ENCODE assay signal across 19 cellular contexts in the genomic region with DNA sequence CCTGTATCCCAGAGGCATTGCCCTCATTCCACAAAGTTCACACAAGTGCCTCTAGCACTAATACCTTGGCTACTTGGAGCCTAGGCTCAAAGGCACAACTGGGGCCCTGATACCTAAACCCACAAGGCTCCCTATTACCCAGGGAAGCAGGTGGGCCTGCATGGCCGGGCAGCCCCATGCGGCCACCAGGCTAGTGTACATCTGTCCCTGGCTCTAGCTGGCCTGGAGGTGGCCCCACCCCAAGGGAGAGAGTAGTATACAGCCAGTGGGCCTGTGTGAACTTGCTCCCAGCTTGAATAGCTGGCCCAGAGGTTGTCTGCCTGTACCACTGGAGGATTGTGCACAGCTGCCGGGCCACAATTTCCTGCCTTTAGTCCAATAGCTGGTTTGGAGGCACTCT. TPM values are rescaled to one million over a fixed set of nuclear protein-coding genes. Genes with fewer than 3 reads are reported as not detected.
DNase-seq lines count a peak whose midpoint lies in the region; FAIRE-seq and TF ChIP-seq lines count a peak whose summit lies in the region.
"Had no signal": no experiment of that assay in that cellular context is flagged by ENCODE, and none has a peak within 500 bp of the region (broad histone marks: within the 10 kb centered on the region; RNA-seq: fewer than 3 reads in every experiment).

No MANE protein-coding gene starts in this region.

- no peak overlapping the region for H3K27ac Mint-ChIP-seq in Calu3 (ENCODE audit: unreplicated experiment)
- H3K27ac Mint-ChIP-seq: CD4-positive, alpha-beta memory T cell had no signal

- H4K8ac ChIP-seq in trophoblast cell (ENCODE audit: low read depth, low read length), result no peak overlapping the region

- no peak for FAIRE-seq in kidney (lab: Jason Lieb, UNC)
- FAIRE-seq: D721Med, GM12892, H1, HTR-8/SVneo had no signal

- no peaks in the 10 kb centered on the region for H3K4me1 Mint-ChIP-seq in Calu3 (ENCODE audit: low read depth, unreplicated experiment)

- no CpG with 5 or more reads among the region's 3 CpGs for WGBS in trophoblast cell (ENCODE audit: extremely low coverage, insufficient coverage, insufficient read length)

- H3K4ac ChIP-seq in trophoblast cell (ENCODE audit: low read depth, low read length), result no peak overlapping the region

- DNase-seq in RWPE1 (ENCODE audit: low spot score), result no peak
- peak; percentile 47 for DNase-seq in kidney
- peak; percentile 31 to 58 for DNase-seq in trophoblast cell
- no peak for DNase-seq in Calu3
- DNase-seq in pons (ENCODE audit: low spot score), result no peak
- no peak for DNase-seq in kidney glomerular epithelial cell (lab: John Stamatoyannopoulos, UW)
- no peak for DNase-seq in AG08396 (ENCODE audit: low spot score)
- DNase-seq: 8988T; CD4-positive, alpha-beta memory T cell; DMS153; DMS79 treated with DMSO at 0.1 percent for 48 hours; GDM1 had no signal

- no peak overlapping the region for H3K23ac ChIP-seq in trophoblast cell (ENCODE audit: low read length)

- TF ChIP-seq CTCF in RWPE1 (conservative IDR thresholded peaks at IDR 0.05; ENCODE audit: low read depth) (no peak), kidney (IDR thresholded peaks at IDR 0.05; ENCODE audit: borderline replicate concordance, extremely low read depth, insufficient read depth) (no peak), Calu3 (IDR thresholded peaks at IDR 0.05; ENCODE audit: unreplicated experiment) (no peak)

- H3K18ac ChIP-seq in trophoblast cell (ENCODE audit: low read length), result no peak overlapping the region

- H2BK12ac ChIP-seq in trophoblast cell (ENCODE audit: low read length), result no peak overlapping the region

- no peaks in the 10 kb centered on the region for H3K79me1 ChIP-seq in trophoblast cell (ENCODE audit: low read length)

- H3K27me3 ChIP-seq in BLaER1 (no peaks in the 10 kb centered on the region), trophoblast cell (ENCODE audit: insufficient read depth, low read length) (no peaks in the 10 kb centered on the region)

- POLR2A ChIA-PET in RWPE1 (lab: Yijun Ruan, JAX; ENCODE audit: low non-redundant PET), result no interaction called here

- no peaks in the 10 kb centered on the region for H3K79me2 ChIP-seq in trophoblast cell (ENCODE audit: control insufficient read depth, insufficient read depth, low read length, poor library complexity)

- H2AK5ac ChIP-seq in trophoblast cell (ENCODE audit: low read length), result no peak overlapping the region

- H3K27me3 Mint-ChIP-seq in Calu3 (ENCODE audit: unreplicated experiment), result no peaks in the 10 kb centered on the region
- H3K27me3 Mint-ChIP-seq: CD4-positive, alpha-beta memory T cell had no signal

- H2BK120ac ChIP-seq in trophoblast cell (ENCODE audit: insufficient read depth, low read length, poor library complexity), result no peak overlapping the region

- no TSS peak for BruUV-seq in Calu3 (replicated peaks; lab: Mats Ljungman, UMichigan)

- H4K20me1 ChIP-seq in BLaER1, result no peaks in the 10 kb centered on the region

- H3K9me3 Mint-ChIP-seq in Calu3 (ENCODE audit: low read depth, unreplicated experiment), result no peaks in the 10 kb centered on the region

- H4K12ac ChIP-seq in trophoblast cell (ENCODE audit: low read depth, low read length), result no peak overlapping the region

- H3K4me1 ChIP-seq in BLaER1, result peaks cover 41% of the 10 kb centered on the region
- H3K4me1 ChIP-seq in kidney (ENCODE audit: control insufficient read depth in 1 of 2, insufficient read depth in 1 of 2, low read depth in 1 of 2, low read length in 2 of 2), result no peaks in the 10 kb centered on the region
- H3K4me1 ChIP-seq in trophoblast cell (ENCODE audit: control insufficient read depth in 1 of 2, insufficient read depth in 2 of 2, low read length in 2 of 2), result no peaks in the 10 kb centered on the region
- H3K4me1 ChIP-seq: HAP-1 had no signal

- H2BK5ac ChIP-seq in trophoblast cell (ENCODE audit: low read depth, low read length, poor library complexity), result no peak overlapping the region

- no peak overlapping the region for H2AFZ ChIP-seq in trophoblast cell (ENCODE audit: insufficient read depth, low read length, poor library complexity)

- intact Hi-C loops in kidney (cut with DNase I), result no loop called here
- intact Hi-C loops in Calu3 (cut with micrococcal nuclease; ENCODE audit: unreplicated experiment), result no loop called here

- H3K27ac ChIP-seq in BLaER1 (peak overlapping the region; percentile 48), RWPE1 (peak overlapping the region; percentile 16; the same call in 1 of the 2 replicates), kidney (ENCODE audit: low read depth in 2 of 2, low read length in 2 of 2) (no peak overlapping the region), trophoblast cell (ENCODE audit: low read depth, low read length) (no peak overlapping the region)
- H3K27ac ChIP-seq: C4-2B had no signal

- no peak overlapping the region for H3K9ac ChIP-seq in BLaER1
- H3K9ac ChIP-seq in kidney (ENCODE audit: low read length in 2 of 2), result no peak overlapping the region
- peak overlapping the region; percentile 2 for H3K9ac ChIP-seq in trophoblast cell (ENCODE audit: low read length)

- no peak overlapping the region for H3K14ac ChIP-seq in trophoblast cell (ENCODE audit: low read length)

- peak overlapping the region; percentile 40; the same call in 1 of the 2 replicates for H3K4me3 ChIP-seq in BLaER1
- no peak overlapping the region for H3K4me3 ChIP-seq in kidney (ENCODE audit: low read length in 2 of 2)
- no peak overlapping the region for H3K4me3 ChIP-seq in trophoblast cell (ENCODE audit: low read depth, low read length)
- H3K4me3 ChIP-seq: HAP-1 had no signal

- H3K9me3 ChIP-seq in BLaER1 (peaks cover 50% of the 10 kb centered on the region), kidney (ENCODE audit: control insufficient read depth in 1 of 2, low read length in 2 of 2) (no peaks in the 10 kb centered on the region), trophoblast cell (ENCODE audit: insufficient read depth, low read depth, low read length) (peaks cover 4% of the 10 kb centered on the region)
- H3K9me3 ChIP-seq: HAP-1 had no signal

- H3K36me3 ChIP-seq in BLaER1, result peaks cover 41% of the 10 kb centered on the region
- H3K36me3 ChIP-seq in kidney (ENCODE audit: control insufficient read depth in 1 of 2, insufficient read depth in 2 of 2, low read length in 2 of 2), result peaks cover 10 to 15% of the 10 kb centered on the region in 2 donors
- H3K36me3 ChIP-seq in trophoblast cell (ENCODE audit: control insufficient read depth in 1 of 2, insufficient read depth in 2 of 2, low read length in 2 of 2), result peaks cover 13 to 19% of the 10 kb centered on the region in 2 experiments

- H3K4me3 Mint-ChIP-seq in Calu3 (ENCODE audit: low read depth, unreplicated experiment), result no peak overlapping the region

- peaks cover 11% of the 10 kb centered on the region for H3K36me3 Mint-ChIP-seq in Calu3 (ENCODE audit: insufficient read depth, unreplicated experiment)

- CTCF ChIA-PET in RWPE1 (lab: Yijun Ruan, JAX) (no interaction called here), Calu3 (lab: Charles Lee) (no interaction called here)

- H3K4me2 ChIP-seq in BLaER1 (peak overlapping the region; percentile 64), trophoblast cell (ENCODE audit: low read length) (no peak overlapping the region)

- H4K91ac ChIP-seq in trophoblast cell (ENCODE audit: low read depth, low read length), result no peak overlapping the region

RNA-seq across cellular contexts. Expression of gene USP25, which starts 52.2 kb away (rescaled TPM):
- total RNA-seq in kidney (51.6 TPM), Calu3 (2022) (21.8 and 22.1 TPM in 2 replicates)
- polyA plus RNA-seq in kidney (ENCODE audit: insufficient read depth, low read depth, low replicate concordance), result 14.0 TPM
- 44.5 and 45.5 TPM in 2 replicates for polyA plus RNA-seq in trophoblast cell (2013)

Comparison
In these comparisons a context has a peak if more than half of its experiments do, and no peak if none do; other contexts are left out.
1. H3K27ac ChIP-seq: peak in BLaER1 (single experiment) and RWPE1 (single experiment); none in kidney (0 of 2) and trophoblast cell (single experiment).
2. DNase-seq: peak in kidney (single experiment) and trophoblast cell (2 of 2); none in RWPE1 (single experiment), Calu3 (single experiment), pons (single experiment), kidney glomerular epithelial cell (single experiment) and AG08396 (single experiment).